Comparison of ENCODE assay signal across 8 cellular contexts in the genomic region with DNA sequence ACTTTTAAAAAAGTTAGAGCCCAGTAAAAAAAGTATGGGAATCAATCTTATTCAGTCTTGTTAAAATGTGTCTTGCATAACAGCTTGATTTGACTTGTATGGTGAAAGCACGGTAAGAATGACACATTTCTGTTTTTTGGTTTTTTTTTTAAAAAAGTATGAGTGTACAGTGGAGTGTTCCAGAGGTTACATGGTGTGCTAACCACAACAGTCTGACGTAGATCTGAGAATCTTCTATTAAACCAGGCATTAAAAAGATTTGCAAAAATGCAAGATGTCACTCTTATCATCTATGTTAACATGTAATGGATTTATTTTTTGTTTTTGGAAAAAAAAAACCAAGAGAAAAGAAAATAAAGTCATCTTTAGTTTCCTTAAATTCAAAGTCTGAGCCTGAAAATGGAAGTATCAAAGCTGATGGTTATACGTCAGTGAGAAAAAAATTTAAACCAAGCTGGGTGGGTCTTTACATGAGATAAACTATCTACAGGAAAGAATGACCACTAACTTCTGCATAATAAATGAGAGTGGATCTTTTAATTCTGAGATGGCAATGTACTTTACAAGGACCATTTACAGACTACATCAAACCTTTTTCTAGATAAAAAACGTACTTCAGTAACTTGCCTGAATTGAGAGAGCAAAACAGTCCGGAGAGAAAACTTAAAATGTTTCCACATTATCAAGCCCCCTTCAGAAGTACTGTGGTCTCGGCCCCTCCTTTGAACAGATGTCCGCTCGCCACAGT. TPM values are rescaled to one million over a fixed set of nuclear protein-coding genes. Genes with fewer than 3 reads are reported as not detected.
A peak's percentile ranks its signal among the peaks of the same experiment; 100 is the strongest.
DNase-seq lines count a peak whose midpoint lies in the region; ATAC-seq and TF ChIP-seq lines count a peak whose summit lies in the region.

No MANE protein-coding gene starts in this region.

- H3K4me2 ChIP-seq in hepatocyte: peak overlapping the region; percentile 81

- ATAC-seq in activated naive CD8-positive, alpha-beta T cell treated with anti-CD3 and anti-CD28 coated beads, Interleukin-2, amount 50 U/mL, for 24 hours: peak; percentile 57

- no peaks in the 10 kb centered on the region for H3K27me3 ChIP-seq in hepatocyte

- peaks cover 2% of the 10 kb centered on the region for H3K27me3 Mint-ChIP-seq in activated naive CD8-positive, alpha-beta T cell treated with anti-CD3 and anti-CD28 coated beads, Interleukin-2, amount 50 U/mL, for 24 hours

- H3K36me3 ChIP-seq in hepatocyte (replicated peaks; ENCODE audit: insufficient read depth, low read depth): no peaks in the 10 kb centered on the region

- H3K27ac ChIP-seq in hepatocyte: peak overlapping the region; percentile 100
- peak overlapping the region; percentile 94 to 100 (median 100) for H3K27ac ChIP-seq in skin epidermis

- H3K9me3 Mint-ChIP-seq in activated naive CD8-positive, alpha-beta T cell treated with anti-CD3 and anti-CD28 coated beads, Interleukin-2, amount 50 U/mL, for 24 hours: no peaks in the 10 kb centered on the region

- peak overlapping the region; percentile 100 for H3K4me3 Mint-ChIP-seq in activated naive CD8-positive, alpha-beta T cell treated with anti-CD3 and anti-CD28 coated beads, Interleukin-2, amount 50 U/mL, for 24 hours

- peaks cover 87% of the 10 kb centered on the region for H3K79me2 ChIP-seq in hepatocyte

- peaks cover 57% of the 10 kb centered on the region for H3K36me3 Mint-ChIP-seq in activated naive CD8-positive, alpha-beta T cell treated with anti-CD3 and anti-CD28 coated beads, Interleukin-2, amount 50 U/mL, for 24 hours (ENCODE audit: low read depth)

- H3K27ac Mint-ChIP-seq in activated naive CD8-positive, alpha-beta T cell treated with anti-CD3 and anti-CD28 coated beads, Interleukin-2, amount 50 U/mL, for 24 hours: peak overlapping the region; percentile 100

- H3K4me3 ChIP-seq in hepatocyte (peak overlapping the region; percentile 80), skin epidermis (peak overlapping the region; percentile 69 to 98 (median 82))

- peaks cover 11% of the 10 kb centered on the region for H4K20me1 ChIP-seq in hepatocyte (ENCODE audit: insufficient read depth, poor library complexity, severe bottlenecking)

- peak overlapping the region; percentile 90 for H2AFZ ChIP-seq in hepatocyte

- WGBS in hepatocyte (ENCODE audit: low lambda C conversion rate, missing lambda C conversion rate): 1% methylated on average over 8 of the region's 8 CpGs

- TF ChIP-seq CTCF in hepatocyte (IDR thresholded peaks at IDR 0.05; ENCODE audit: poor library complexity): no peak

- H3K4me1 ChIP-seq in hepatocyte (ENCODE audit: insufficient read depth): peaks cover 28% of the 10 kb centered on the region

- DNase-seq in NCI-H524 treated with DMSO at 0.1 percent for 48 hours (lab: John Stamatoyannopoulos, UW) (peak; percentile 52), NCI-H524 (lab: John Stamatoyannopoulos, UW) (no peak), LoVo (ENCODE audit: low spot score) (peak; percentile 22), hepatocyte (ENCODE audit: low spot score) (peak; percentile 32), GDM1 (lab: John Stamatoyannopoulos, UW) (no peak), NCI-H510A (lab: John Stamatoyannopoulos, UW) (no peak)
- no peak for DNase-seq in activated naive CD8-positive, alpha-beta T cell treated with anti-CD3 and anti-CD28 coated beads, Interleukin-2, amount 50 U/mL, for 24 hours

- H3K9me2 ChIP-seq in hepatocyte (replicated peaks; ENCODE audit: insufficient read depth): no peaks in the 10 kb centered on the region

- no peaks in the 10 kb centered on the region for H3K9me3 ChIP-seq in hepatocyte (ENCODE audit: low read depth)

- H3K4me1 Mint-ChIP-seq in activated naive CD8-positive, alpha-beta T cell treated with anti-CD3 and anti-CD28 coated beads, Interleukin-2, amount 50 U/mL, for 24 hours: peaks cover 72% of the 10 kb centered on the region

RNA-seq across cellular contexts. Expression of gene GABPB1, which starts 1.6 kb away (rescaled TPM):
- 35.7 and 38.7 TPM in 2 replicates for total RNA-seq in hepatocyte
- 18.2 and 23.3 TPM in 2 replicates for polyA plus RNA-seq in hepatocyte

Comparison
In these comparisons a context has a peak if more than half of its experiments do, and no peak if none do; other contexts are left out.
1. DNase-seq: peak in NCI-H524 treated with DMSO at 0.1 percent for 48 hours (single experiment), LoVo (single experiment) and hepatocyte (single experiment); none in NCI-H524 (0 of 2), activated naive CD8-positive, alpha-beta T cell treated with anti-CD3 and anti-CD28 coated beads, Interleukin-2, amount 50 U/mL, for 24 hours (single experiment), GDM1 (single experiment) and NCI-H510A (single experiment).